In genomic region chr14:90962505-90962904, GRCh38 we compare ENCODE assay signal across 29 cellular contexts.
"Had no signal": no experiment of that assay in that cellular context is flagged by ENCODE, and none has a peak within 500 bp of the region (broad histone marks: within the 10 kb centered on the region; RNA-seq: fewer than 3 reads in every experiment).

No MANE protein-coding gene starts in this region.

- H3K27me3 ChIP-seq: colonic mucosa, dorsolateral prefrontal cortex, esophagus muscularis mucosa, esophagus squamous epithelium, foreskin keratinocyte, gastrocnemius medialis, gastroesophageal sphincter, heart left ventricle, heart right ventricle had no signal

- H3K4me3 ChIP-seq: colonic mucosa, coronary artery, dorsolateral prefrontal cortex, esophagus muscularis mucosa, esophagus squamous epithelium, gastrocnemius medialis, gastroesophageal sphincter, heart left ventricle, heart right ventricle had no signal

- H3K4me3 Mint-ChIP-seq: dendritic cell treated with granulocyte-macrophage colony-stimulating factor and Interleukin-4, amounts not matched to agents 40 ng/mL and 50 ng/mL, for 4 days; effector memory CD8-positive, alpha-beta T cell; endodermal cell had no signal

- H3K27me3 Mint-ChIP-seq: effector memory CD8-positive, alpha-beta T cell had no signal

- H3K36me3 ChIP-seq: colonic mucosa, esophagus muscularis mucosa, gastrocnemius medialis, heart left ventricle, heart right ventricle had no signal

- H3K27ac ChIP-seq: colonic mucosa, coronary artery, epithelial cell of prostate, esophagus muscularis mucosa, esophagus squamous epithelium, foreskin keratinocyte, gastrocnemius medialis, gastroesophageal sphincter, heart left ventricle, heart right ventricle had no signal

- DNase-seq: colonic mucosa; cortex of kidney; dermis blood vessel endothelial cell; dorsolateral prefrontal cortex; effector CD4-positive, alpha-beta T cell; effector CD8-positive, alpha-beta T cell; effector memory CD4-positive, alpha-beta T cell; effector memory CD8-positive, alpha-beta T cell; endodermal cell; erythroblast; esophagus squamous epithelium; foreskin fibroblast; foreskin keratinocyte; foreskin melanocyte; gastrocnemius medialis; glutamatergic neuron; head of caudate nucleus; heart left ventricle; heart right ventricle had no signal

- H3K9me3 ChIP-seq: colonic mucosa, gastrocnemius medialis had no signal

- H3K4me1 ChIP-seq: colonic mucosa, esophagus squamous epithelium, foreskin keratinocyte, gastrocnemius medialis had no signal

- H3K9me3 Mint-ChIP-seq: effector memory CD8-positive, alpha-beta T cell; endodermal cell had no signal

- FAIRE-seq: colon, endometrium, endothelial cell of umbilical vein, frontal cortex had no signal

- H3K27ac Mint-ChIP-seq: dendritic cell treated with granulocyte-macrophage colony-stimulating factor and Interleukin-4, amounts not matched to agents 40 ng/mL and 50 ng/mL, for 4 days; effector memory CD8-positive, alpha-beta T cell; endodermal cell had no signal

- ATAC-seq: effector memory CD8-positive, alpha-beta T cell; esophagus mucosa; foreskin keratinocyte; gastrocnemius medialis; gastroesophageal sphincter; heart left ventricle; heart right ventricle had no signal
